15 cellular contexts compared by ENCODE assay signal in genomic region chr4:6349896-6350295, GRCh38.
DNase-seq lines count a peak whose midpoint lies in the region; ATAC-seq and TF ChIP-seq lines count a peak whose summit lies in the region.
"Had no signal": no experiment of that assay in that cellular context is flagged by ENCODE, and none has a peak within 500 bp of the region (broad histone marks: within the 10 kb centered on the region; RNA-seq: fewer than 3 reads in every experiment).

No MANE protein-coding gene starts in this region.

- no peaks in the 10 kb centered on the region for H3K9me3 ChIP-seq in A673 (ENCODE audit: low read depth, low read length, poor library complexity, severe bottlenecking)
- H3K9me3 ChIP-seq in neuronal stem cell (replicated peaks in 1 of 2; ENCODE audit: control insufficient read depth in 2 of 2, insufficient read depth in 1 of 2, low read depth in 1 of 2, low read length in 2 of 2): peaks cover 0 to 2% of the 10 kb centered on the region in 2 donors
- H3K9me3 ChIP-seq: SJCRH30 had no signal

- no peak overlapping the region for H2AFZ ChIP-seq in neuronal stem cell (ENCODE audit: low read length)

- BruUV-seq in A673 (replicated peaks; lab: Mats Ljungman, UMichigan): no TSS peak

- no peak overlapping the region for H4K5ac ChIP-seq in mesendoderm (ENCODE audit: low read length)

- H2BK12ac ChIP-seq in neuronal stem cell (ENCODE audit: low read length): no peak overlapping the region

- no peak overlapping the region for H3K27ac Mint-ChIP-seq in endothelial cell (ENCODE audit: unreplicated experiment)

- H3K27ac ChIP-seq in A673 (ENCODE audit: low read depth, low read length, poor library complexity, severe bottlenecking) (no peak overlapping the region), neuronal stem cell (replicated peaks; ENCODE audit: low read length) (no peak overlapping the region), mesendoderm (ENCODE audit: low read depth, low read length) (no peak overlapping the region)
- H3K27ac ChIP-seq: SJCRH30 had no signal

- H4K91ac ChIP-seq in neuronal stem cell (ENCODE audit: low read depth, low read length, poor library complexity): no peak overlapping the region

- peaks cover 8% of the 10 kb centered on the region for H3K4me1 ChIP-seq in A673 (ENCODE audit: insufficient read depth, low read length, poor library complexity, severe bottlenecking)
- no peaks in the 10 kb centered on the region for H3K4me1 ChIP-seq in neuronal stem cell (ENCODE audit: control insufficient read depth in 2 of 2, insufficient read depth in 1 of 2, low read depth in 1 of 2, low read length in 2 of 2)
- no peaks in the 10 kb centered on the region for H3K4me1 ChIP-seq in mesendoderm (ENCODE audit: control insufficient read depth, low read depth, low read length)
- H3K4me1 ChIP-seq: SJCRH30 had no signal

- H3K4ac ChIP-seq in neuronal stem cell (ENCODE audit: low read length) (no peak overlapping the region), mesendoderm (ENCODE audit: low read depth, low read length) (no peak overlapping the region)

- no peak overlapping the region for H4K8ac ChIP-seq in neuronal stem cell (ENCODE audit: low read depth, low read length)
- H4K8ac ChIP-seq in mesendoderm (ENCODE audit: low read depth, low read length): no peak overlapping the region

- H3K9me3 Mint-ChIP-seq in endothelial cell (ENCODE audit: unreplicated experiment): no peaks in the 10 kb centered on the region

- no peak overlapping the region for H2BK120ac ChIP-seq in neuronal stem cell (ENCODE audit: low read depth, low read length)
- no peak overlapping the region for H2BK120ac ChIP-seq in mesendoderm (ENCODE audit: low read depth, low read length)

- H2BK5ac ChIP-seq in neuronal stem cell (ENCODE audit: low read length) (no peak overlapping the region), mesendoderm (ENCODE audit: low read length) (no peak overlapping the region)

- H3K36me3 Mint-ChIP-seq in endothelial cell (ENCODE audit: low read depth, unreplicated experiment): no peaks in the 10 kb centered on the region

- CTCF ChIA-PET in A673 (lab: Charles Lee): no interaction called here

- H2AK5ac ChIP-seq in neuronal stem cell (ENCODE audit: low read depth, low read length): no peak overlapping the region
- H2AK5ac ChIP-seq in mesendoderm (ENCODE audit: low read length): no peak overlapping the region

- intact Hi-C loops in A673 (cut with micrococcal nuclease; ENCODE audit: unreplicated experiment): no loop called here

- DNase-seq in A673 (ENCODE audit: low spot score) (peak; percentile 51), EL (peak; percentile 12), RPMI7951 (ENCODE audit: low read depth) (peak; percentile 32), neuronal stem cell (ENCODE audit: low spot score) (no peak), endothelial cell (ENCODE audit: low spot score) (no peak), mesendoderm (no peak), amniotic stem cell (lab: John Stamatoyannopoulos, UW) (no peak)
- DNase-seq: Karpas-422, NCI-H1105, NCI-H187 treated with DMSO at 0.1 percent for 48 hours, NCI-H526 treated with DMSO at 0.1 percent for 48 hours, OCI-M1, SJCRH30 had no signal

- TF ChIP-seq CTCF in A673 (conservative IDR thresholded peaks at IDR 0.05; ENCODE audit: low read depth, low read length) (no peak), endothelial cell (IDR thresholded peaks at IDR 0.05; ENCODE audit: unreplicated experiment) (no peak)

- H3K27me3 ChIP-seq in A673 (replicated peaks; ENCODE audit: insufficient read depth, low read depth, low read length, poor library complexity) (no peaks in the 10 kb centered on the region), neuronal stem cell (ENCODE audit: control insufficient read depth in 3 of 3, insufficient read depth in 3 of 3, low read depth in 1 of 3, low read length in 3 of 3) (peaks cover 0 to 36% (median 0%) of the 10 kb centered on the region in 3 experiments), mesendoderm (ENCODE audit: insufficient read depth, low read length, poor library complexity) (no peaks in the 10 kb centered on the region)

- no peaks in the 10 kb centered on the region for H3K79me1 ChIP-seq in neuronal stem cell (ENCODE audit: low read depth, low read length)
- no peaks in the 10 kb centered on the region for H3K79me1 ChIP-seq in mesendoderm (ENCODE audit: low read length)

- POLR2A ChIA-PET in A673 (lab: Charles Lee; ENCODE audit: low non-redundant PET): no interaction called here

- no peak overlapping the region for H3K4me3 Mint-ChIP-seq in endothelial cell (ENCODE audit: unreplicated experiment)

- H3K4me2 ChIP-seq in neuronal stem cell (ENCODE audit: insufficient read depth, low read length, poor library complexity, severe bottlenecking) (no peak overlapping the region), mesendoderm (ENCODE audit: low read length) (no peak overlapping the region)

- peak overlapping the region; percentile 86 for H3K14ac ChIP-seq in neuronal stem cell (ENCODE audit: low read length)

- H3K9ac ChIP-seq in neuronal stem cell (ENCODE audit: low read depth, low read length, poor library complexity): no peak overlapping the region
- no peak overlapping the region for H3K9ac ChIP-seq in mesendoderm (ENCODE audit: low read length)

- no CpG with 5 or more reads among the region's 8 CpGs for WGBS in neuronal stem cell (ENCODE audit: extremely low coverage in 2 of 2, insufficient read length in 2 of 2, insufficient replicate concordance in 1 of 2), 2 donors
- WGBS in mesendoderm (ENCODE audit: extremely low coverage, insufficient coverage, low lambda C conversion rate): no CpG with 5 or more reads among the region's 8 CpGs

- no peak overlapping the region for H3K56ac ChIP-seq in mesendoderm (ENCODE audit: low read length)

- H3K4me3 ChIP-seq in A673 (ENCODE audit: low read depth, low read length, poor library complexity, severe bottlenecking): no peak overlapping the region
- no peak overlapping the region for H3K4me3 ChIP-seq in neuronal stem cell (ENCODE audit: low read length in 2 of 2)
- H3K4me3 ChIP-seq in mesendoderm (ENCODE audit: low read length): no peak overlapping the region
- H3K4me3 ChIP-seq: SJCRH30 had no signal

- H3K18ac ChIP-seq in neuronal stem cell (ENCODE audit: low read length) (peak overlapping the region; percentile 55), mesendoderm (ENCODE audit: low read length) (no peak overlapping the region)

- no peak for ATAC-seq in GM21526 (IDR thresholded peaks at IDR 0.05; ENCODE audit: low FRiP score, unreplicated experiment)
- ATAC-seq: HCT116 had no signal

- H3K79me2 ChIP-seq in mesendoderm (ENCODE audit: control insufficient read depth, insufficient read depth, low read length): no peaks in the 10 kb centered on the region

- H2BK15ac ChIP-seq in neuronal stem cell (ENCODE audit: low read length): no peak overlapping the region
- no peak overlapping the region for H2BK15ac ChIP-seq in mesendoderm (replicated peaks; ENCODE audit: low read depth)

- H3K4me1 Mint-ChIP-seq in endothelial cell (ENCODE audit: unreplicated experiment): peaks cover 16% of the 10 kb centered on the region

- H3K23ac ChIP-seq in neuronal stem cell (ENCODE audit: low read depth, low read length, poor library complexity) (no peak overlapping the region), mesendoderm (ENCODE audit: low read length) (no peak overlapping the region)

- no peaks in the 10 kb centered on the region for H3K36me3 ChIP-seq in A673 (ENCODE audit: insufficient read depth, low read length, poor library complexity, severe bottlenecking)
- H3K36me3 ChIP-seq in neuronal stem cell (replicated peaks in 1 of 2; ENCODE audit: control insufficient read depth in 2 of 2, insufficient read depth in 2 of 2, low read length in 2 of 2): no peaks in the 10 kb centered on the region
- H3K36me3 ChIP-seq in mesendoderm (ENCODE audit: control insufficient read depth, insufficient read depth, low read length): no peaks in the 10 kb centered on the region
- H3K36me3 ChIP-seq: SJCRH30 had no signal

- peaks cover 11% of the 10 kb centered on the region for H3K27me3 Mint-ChIP-seq in endothelial cell (ENCODE audit: unreplicated experiment)

Comparison
In these comparisons a context has a peak if more than half of its experiments do, and no peak if none do; other contexts are left out.
1. DNase-seq: peak in A673 (single experiment), EL (single experiment) and RPMI7951 (single experiment); none in neuronal stem cell (single experiment), endothelial cell (single experiment), mesendoderm (single experiment) and amniotic stem cell (single experiment).